1 cellular context compared by ENCODE assay signal in the genomic region with DNA sequence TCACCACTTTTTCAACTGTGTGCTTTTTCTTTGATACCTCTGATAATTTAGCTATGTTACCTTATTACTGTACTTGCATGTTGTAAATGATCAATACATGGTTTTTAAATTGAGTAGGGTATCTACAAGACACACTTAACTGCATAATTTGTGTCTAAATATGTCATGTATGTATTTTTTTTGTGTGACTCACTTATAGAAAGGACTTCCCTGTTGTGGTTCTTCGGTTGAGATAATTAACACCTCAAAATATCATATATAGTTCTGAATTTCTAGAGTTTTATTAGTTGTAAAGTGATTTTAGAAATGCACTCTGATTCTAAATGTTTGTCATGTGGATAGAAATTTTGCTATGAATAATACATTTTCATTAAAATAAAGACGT.
TF ChIP-seq lines count a peak whose summit lies in the region.

No MANE protein-coding gene starts in this region.

TF ChIP-seq in K562, 482 proteins besides CTCF, POLR2A, EP300 and RAD21:
- TF ChIP-seq ZNF699 (CRISPR knock-in tag; IDR thresholded peaks at IDR 0.05; ENCODE audit: insufficient replicate concordance): no peak
- TF ChIP-seq, protein P1, sequence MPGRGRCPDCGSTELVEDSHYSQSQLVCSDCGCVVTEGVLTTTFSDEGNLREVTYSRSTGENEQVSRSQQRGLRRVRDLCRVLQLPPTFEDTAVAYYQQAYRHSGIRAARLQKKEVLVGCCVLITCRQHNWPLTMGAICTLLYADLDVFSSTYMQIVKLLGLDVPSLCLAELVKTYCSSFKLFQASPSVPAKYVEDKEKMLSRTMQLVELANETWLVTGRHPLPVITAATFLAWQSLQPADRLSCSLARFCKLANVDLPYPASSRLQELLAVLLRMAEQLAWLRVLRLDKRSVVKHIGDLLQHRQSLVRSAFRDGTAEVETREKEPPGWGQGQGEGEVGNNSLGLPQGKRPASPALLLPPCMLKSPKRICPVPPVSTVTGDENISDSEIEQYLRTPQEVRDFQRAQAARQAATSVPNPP (IDR thresholded peaks at IDR 0.05; ENCODE audit: borderline replicate concordance, insufficient read depth, insufficient read length): no peak
- no peak for TF ChIP-seq HNRNPK (IDR thresholded peaks at IDR 0.05; ENCODE audit: low read depth, low read length, poor library complexity, severe bottlenecking)
- no peak for TF ChIP-seq KLF1 (tag; IDR thresholded peaks at IDR 0.05)
- no peak for TF ChIP-seq TAF1 (IDR thresholded peaks at IDR 0.05; ENCODE audit: control insufficient read depth, extremely low read depth, insufficient read depth, low read length, severe bottlenecking)
- no peak for TF ChIP-seq NFIC (IDR thresholded peaks at IDR 0.05)
- no peak for TF ChIP-seq KAT8 (IDR thresholded peaks at IDR 0.05; ENCODE audit: low read depth)
- no peak for TF ChIP-seq CEBPG (CRISPR knock-in tag; IDR thresholded peaks at IDR 0.05)
- no peak for TF ChIP-seq CEBPG (tag; conservative IDR thresholded peaks at IDR 0.05 in 1 of 2, IDR thresholded peaks at IDR 0.05 in 1 of 2)
- TF ChIP-seq YBX1 (IDR thresholded peaks at IDR 0.05): no peak
- no peak for TF ChIP-seq TEAD1 (CRISPR knock-in tag; IDR thresholded peaks at IDR 0.05)
- no peak for TF ChIP-seq NR2F6 (CRISPR knock-in tag; IDR thresholded peaks at IDR 0.05)
- TF ChIP-seq POU5F1 (IDR thresholded peaks at IDR 0.05; ENCODE audit: borderline replicate concordance, low read depth, low read length, partially characterized antibody): no peak
- no peak for TF ChIP-seq ELK3 (CRISPR knock-in tag; IDR thresholded peaks at IDR 0.05)
- TF ChIP-seq BDP1 (IDR thresholded peaks at IDR 0.05; ENCODE audit: insufficient read depth, insufficient read length): no peak
